In the genomic region with DNA sequence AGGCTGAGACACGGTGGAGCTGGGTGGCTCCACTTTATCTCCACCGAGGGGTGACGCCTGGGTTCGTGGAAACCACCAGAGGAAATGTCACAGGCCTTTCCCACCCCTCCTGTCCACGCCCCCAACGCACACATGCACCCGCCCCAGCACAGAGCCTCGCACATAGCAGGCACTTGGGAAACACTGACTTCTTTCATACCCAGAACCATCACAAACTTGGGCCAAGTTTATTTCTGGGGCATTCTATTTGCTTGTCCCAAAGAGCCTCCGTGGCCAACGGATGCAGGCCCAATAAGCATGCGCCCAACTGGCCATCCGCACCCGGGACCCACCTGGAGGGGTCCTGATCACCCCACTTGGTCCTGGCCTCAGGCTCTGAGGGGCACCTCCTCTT, we compare ENCODE assay signal across 2 cellular contexts.
TF ChIP-seq lines count a peak whose summit lies in the region.

No MANE protein-coding gene starts in this region.

TF ChIP-seq in GM23338, 12 proteins besides CTCF, POLR2A, EP300 and RAD21 (continues in another document):
- TF ChIP-seq, protein P1, sequence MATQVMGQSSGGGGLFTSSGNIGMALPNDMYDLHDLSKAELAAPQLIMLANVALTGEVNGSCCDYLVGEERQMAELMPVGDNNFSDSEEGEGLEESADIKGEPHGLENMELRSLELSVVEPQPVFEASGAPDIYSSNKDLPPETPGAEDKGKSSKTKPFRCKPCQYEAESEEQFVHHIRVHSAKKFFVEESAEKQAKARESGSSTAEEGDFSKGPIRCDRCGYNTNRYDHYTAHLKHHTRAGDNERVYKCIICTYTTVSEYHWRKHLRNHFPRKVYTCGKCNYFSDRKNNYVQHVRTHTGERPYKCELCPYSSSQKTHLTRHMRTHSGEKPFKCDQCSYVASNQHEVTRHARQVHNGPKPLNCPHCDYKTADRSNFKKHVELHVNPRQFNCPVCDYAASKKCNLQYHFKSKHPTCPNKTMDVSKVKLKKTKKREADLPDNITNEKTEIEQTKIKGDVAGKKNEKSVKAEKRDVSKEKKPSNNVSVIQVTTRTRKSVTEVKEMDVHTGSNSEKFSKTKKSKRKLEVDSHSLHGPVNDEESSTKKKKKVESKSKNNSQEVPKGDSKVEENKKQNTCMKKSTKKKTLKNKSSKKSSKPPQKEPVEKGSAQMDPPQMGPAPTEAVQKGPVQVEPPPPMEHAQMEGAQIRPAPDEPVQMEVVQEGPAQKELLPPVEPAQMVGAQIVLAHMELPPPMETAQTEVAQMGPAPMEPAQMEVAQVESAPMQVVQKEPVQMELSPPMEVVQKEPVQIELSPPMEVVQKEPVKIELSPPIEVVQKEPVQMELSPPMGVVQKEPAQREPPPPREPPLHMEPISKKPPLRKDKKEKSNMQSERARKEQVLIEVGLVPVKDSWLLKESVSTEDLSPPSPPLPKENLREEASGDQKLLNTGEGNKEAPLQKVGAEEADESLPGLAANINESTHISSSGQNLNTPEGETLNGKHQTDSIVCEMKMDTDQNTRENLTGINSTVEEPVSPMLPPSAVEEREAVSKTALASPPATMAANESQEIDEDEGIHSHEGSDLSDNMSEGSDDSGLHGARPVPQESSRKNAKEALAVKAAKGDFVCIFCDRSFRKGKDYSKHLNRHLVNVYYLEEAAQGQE (IDR thresholded peaks at IDR 0.05; ENCODE audit: unreplicated experiment) = no peak
- TF ChIP-seq JUNB (IDR thresholded peaks at IDR 0.05; ENCODE audit: unreplicated experiment) (no peak), NANOG (IDR thresholded peaks at IDR 0.05; ENCODE audit: borderline replicate concordance) (no peak), EZH2phosphoT487 (IDR thresholded peaks at IDR 0.05; ENCODE audit: unreplicated experiment) (no peak), EZH2 (IDR thresholded peaks at IDR 0.05; ENCODE audit: low read depth, unreplicated experiment) (no peak), STAT1 (IDR thresholded peaks at IDR 0.05; ENCODE audit: unreplicated experiment) (no peak), POLR2AphosphoS5 (IDR thresholded peaks at IDR 0.05; ENCODE audit: low read depth) (no peak), ZNF114 (CRISPR knock-in tag; IDR thresholded peaks at IDR 0.05) (no peak)
- TF ChIP-seq, protein P2, sequence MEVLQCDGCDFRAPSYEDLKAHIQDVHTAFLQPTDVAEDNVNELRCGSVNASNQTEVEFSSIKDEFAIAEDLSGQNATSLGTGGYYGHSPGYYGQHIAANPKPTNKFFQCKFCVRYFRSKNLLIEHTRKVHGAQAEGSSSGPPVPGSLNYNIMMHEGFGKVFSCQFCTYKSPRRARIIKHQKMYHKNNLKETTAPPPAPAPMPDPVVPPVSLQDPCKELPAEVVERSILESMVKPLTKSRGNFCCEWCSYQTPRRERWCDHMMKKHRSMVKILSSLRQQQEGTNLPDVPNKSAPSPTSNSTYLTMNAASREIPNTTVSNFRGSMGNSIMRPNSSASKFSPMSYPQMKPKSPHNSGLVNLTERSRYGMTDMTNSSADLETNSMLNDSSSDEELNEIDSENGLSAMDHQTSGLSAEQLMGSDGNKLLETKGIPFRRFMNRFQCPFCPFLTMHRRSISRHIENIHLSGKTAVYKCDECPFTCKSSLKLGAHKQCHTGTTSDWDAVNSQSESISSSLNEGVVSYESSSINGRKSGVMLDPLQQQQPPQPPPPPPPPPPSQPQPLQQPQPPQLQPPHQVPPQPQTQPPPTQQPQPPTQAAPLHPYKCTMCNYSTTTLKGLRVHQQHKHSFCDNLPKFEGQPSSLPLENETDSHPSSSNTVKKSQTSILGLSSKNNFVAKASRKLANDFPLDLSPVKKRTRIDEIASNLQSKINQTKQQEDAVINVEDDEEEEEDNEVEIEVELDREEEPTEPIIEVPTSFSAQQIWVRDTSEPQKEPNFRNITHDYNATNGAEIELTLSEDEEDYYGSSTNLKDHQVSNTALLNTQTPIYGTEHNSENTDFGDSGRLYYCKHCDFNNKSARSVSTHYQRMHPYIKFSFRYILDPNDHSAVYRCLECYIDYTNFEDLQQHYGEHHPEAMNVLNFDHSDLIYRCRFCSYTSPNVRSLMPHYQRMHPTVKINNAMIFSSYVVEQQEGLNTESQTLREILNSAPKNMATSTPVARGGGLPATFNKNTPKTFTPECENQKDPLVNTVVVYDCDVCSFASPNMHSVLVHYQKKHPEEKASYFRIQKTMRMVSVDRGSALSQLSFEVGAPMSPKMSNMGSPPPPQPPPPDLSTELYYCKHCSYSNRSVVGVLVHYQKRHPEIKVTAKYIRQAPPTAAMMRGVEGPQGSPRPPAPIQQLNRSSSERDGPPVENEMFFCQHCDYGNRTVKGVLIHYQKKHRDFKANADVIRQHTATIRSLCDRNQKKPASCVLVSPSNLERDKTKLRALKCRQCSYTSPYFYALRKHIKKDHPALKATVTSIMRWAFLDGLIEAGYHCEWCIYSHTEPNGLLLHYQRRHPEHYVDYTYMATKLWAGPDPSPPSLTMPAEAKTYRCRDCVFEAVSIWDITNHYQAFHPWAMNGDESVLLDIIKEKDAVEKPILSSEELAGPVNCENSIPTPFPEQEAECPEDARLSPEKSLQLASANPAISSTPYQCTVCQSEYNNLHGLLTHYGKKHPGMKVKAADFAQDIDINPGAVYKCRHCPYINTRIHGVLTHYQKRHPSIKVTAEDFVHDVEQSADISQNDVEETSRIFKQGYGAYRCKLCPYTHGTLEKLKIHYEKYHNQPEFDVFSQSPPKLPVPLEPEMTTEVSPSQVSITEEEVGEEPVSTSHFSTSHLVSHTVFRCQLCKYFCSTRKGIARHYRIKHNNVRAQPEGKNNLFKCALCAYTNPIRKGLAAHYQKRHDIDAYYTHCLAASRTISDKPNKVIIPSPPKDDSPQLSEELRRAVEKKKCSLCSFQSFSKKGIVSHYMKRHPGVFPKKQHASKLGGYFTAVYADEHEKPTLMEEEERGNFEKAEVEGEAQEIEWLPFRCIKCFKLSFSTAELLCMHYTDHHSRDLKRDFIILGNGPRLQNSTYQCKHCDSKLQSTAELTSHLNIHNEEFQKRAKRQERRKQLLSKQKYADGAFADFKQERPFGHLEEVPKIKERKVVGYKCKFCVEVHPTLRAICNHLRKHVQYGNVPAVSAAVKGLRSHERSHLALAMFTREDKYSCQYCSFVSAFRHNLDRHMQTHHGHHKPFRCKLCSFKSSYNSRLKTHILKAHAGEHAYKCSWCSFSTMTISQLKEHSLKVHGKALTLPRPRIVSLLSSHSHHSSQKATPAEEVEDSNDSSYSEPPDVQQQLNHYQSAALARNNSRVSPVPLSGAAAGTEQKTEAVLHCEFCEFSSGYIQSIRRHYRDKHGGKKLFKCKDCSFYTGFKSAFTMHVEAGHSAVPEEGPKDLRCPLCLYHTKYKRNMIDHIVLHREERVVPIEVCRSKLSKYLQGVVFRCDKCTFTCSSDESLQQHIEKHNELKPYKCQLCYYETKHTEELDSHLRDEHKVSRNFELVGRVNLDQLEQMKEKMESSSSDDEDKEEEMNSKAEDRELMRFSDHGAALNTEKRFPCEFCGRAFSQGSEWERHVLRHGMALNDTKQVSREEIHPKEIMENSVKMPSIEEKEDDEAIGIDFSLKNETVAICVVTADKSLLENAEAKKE (CRISPR knock-in tag; IDR thresholded peaks at IDR 0.05) = no peak
- TF ChIP-seq, protein P3, sequence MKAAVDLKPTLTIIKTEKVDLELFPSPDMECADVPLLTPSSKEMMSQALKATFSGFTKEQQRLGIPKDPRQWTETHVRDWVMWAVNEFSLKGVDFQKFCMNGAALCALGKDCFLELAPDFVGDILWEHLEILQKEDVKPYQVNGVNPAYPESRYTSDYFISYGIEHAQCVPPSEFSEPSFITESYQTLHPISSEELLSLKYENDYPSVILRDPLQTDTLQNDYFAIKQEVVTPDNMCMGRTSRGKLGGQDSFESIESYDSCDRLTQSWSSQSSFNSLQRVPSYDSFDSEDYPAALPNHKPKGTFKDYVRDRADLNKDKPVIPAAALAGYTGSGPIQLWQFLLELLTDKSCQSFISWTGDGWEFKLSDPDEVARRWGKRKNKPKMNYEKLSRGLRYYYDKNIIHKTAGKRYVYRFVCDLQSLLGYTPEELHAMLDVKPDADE (IDR thresholded peaks at IDR 0.05) = no peak

TF ChIP-seq in liver, 16 proteins besides CTCF, POLR2A, EP300 and RAD21:
- TF ChIP-seq GABPA (IDR thresholded peaks at IDR 0.05 in 1 of 2, conservative IDR thresholded peaks at IDR 0.05 in 1 of 2) = no peak
- TF ChIP-seq RXRA (IDR thresholded peaks at IDR 0.05) = peak in 1 of 2 donors; percentile 10
- peak; percentile 21 for TF ChIP-seq NR2F2 (IDR thresholded peaks at IDR 0.05)
- no peak for TF ChIP-seq EGR1 (IDR thresholded peaks at IDR 0.05; ENCODE audit: low read depth in 2 of 2)
- TF ChIP-seq JUND (IDR thresholded peaks at IDR 0.05) = no peak
- TF ChIP-seq, protein P4, sequence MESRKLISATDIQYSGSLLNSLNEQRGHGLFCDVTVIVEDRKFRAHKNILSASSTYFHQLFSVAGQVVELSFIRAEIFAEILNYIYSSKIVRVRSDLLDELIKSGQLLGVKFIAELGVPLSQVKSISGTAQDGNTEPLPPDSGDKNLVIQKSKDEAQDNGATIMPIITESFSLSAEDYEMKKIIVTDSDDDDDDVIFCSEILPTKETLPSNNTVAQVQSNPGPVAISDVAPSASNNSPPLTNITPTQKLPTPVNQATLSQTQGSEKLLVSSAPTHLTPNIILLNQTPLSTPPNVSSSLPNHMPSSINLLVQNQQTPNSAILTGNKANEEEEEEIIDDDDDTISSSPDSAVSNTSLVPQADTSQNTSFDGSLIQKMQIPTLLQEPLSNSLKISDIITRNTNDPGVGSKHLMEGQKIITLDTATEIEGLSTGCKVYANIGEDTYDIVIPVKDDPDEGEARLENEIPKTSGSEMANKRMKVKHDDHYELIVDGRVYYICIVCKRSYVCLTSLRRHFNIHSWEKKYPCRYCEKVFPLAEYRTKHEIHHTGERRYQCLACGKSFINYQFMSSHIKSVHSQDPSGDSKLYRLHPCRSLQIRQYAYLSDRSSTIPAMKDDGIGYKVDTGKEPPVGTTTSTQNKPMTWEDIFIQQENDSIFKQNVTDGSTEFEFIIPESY (IDR thresholded peaks at IDR 0.05) = no peak
